In genomic region chrX:120356084-120356483, GRCh38 we compare ENCODE assay signal across 34 cellular contexts. TPM values are rescaled to one million over a fixed set of nuclear protein-coding genes. Genes with fewer than 3 reads are reported as not detected.
"Had no signal": no experiment of that assay in that cellular context is flagged by ENCODE, and none has a peak within 500 bp of the region (broad histone marks: within the 10 kb centered on the region; RNA-seq: fewer than 3 reads in every experiment).

No MANE protein-coding gene starts in this region.

- H3K4me2 ChIP-seq: smooth muscle cell had no signal

- H3K9me3 ChIP-seq: left ventricle myocardium inferior, mucosa of descending colon, ovary, right atrium auricular region, right lobe of liver, transverse colon, upper lobe of left lung, vagina had no signal

- H3K36me3 ChIP-seq: left ventricle myocardium inferior, ovary, right atrium auricular region, right lobe of liver, transverse colon, upper lobe of left lung, vagina had no signal

- DNase-seq: hypothalamus; immature natural killer cell; kidney; left ventricle myocardium inferior; midbrain; mucosa of descending colon; naive thymus-derived CD4-positive, alpha-beta T cell; ovary; right lobe of liver; stimulated activated CD4-positive, alpha-beta T cell treated with anti-CD3 and anti-CD28 coated beads, Interleukin-1b, Interleukin-23, amount 100 ng/mL, for 48 hours; stimulated activated CD4-positive, alpha-beta T cell treated with anti-CD3 and anti-CD28 coated beads, Interleukin-2, amount 100 ng/mL, for 48 hours; stimulated activated CD4-positive, alpha-beta T cell treated with anti-CD3 and anti-CD28 coated beads, Interleukin-4, amount 100 ng/mL, for 4 hours; stimulated activated CD8-positive, alpha-beta memory T cell treated with anti-CD3 and anti-CD28 coated beads, Interleukin-4, amount 100 ng/mL, for 48 hours; stimulated activated naive CD4-positive, alpha-beta T cell treated with Interleukin-2 at 50 U/mL for 16 hours; stimulated activated naive CD8-positive, alpha-beta T cell treated with anti-CD3 and anti-CD28 coated beads, Interleukin-15, amount 100 ng/mL, for 72 hours; substantia nigra; transverse colon; upper lobe of left lung had no signal

- H3K27me3 ChIP-seq: ovary, right atrium auricular region, right lobe of liver, transverse colon, upper lobe of left lung, vagina had no signal

- ATAC-seq: mucosa of descending colon; naive thymus-derived CD4-positive, alpha-beta T cell; natural killer cell treated with Interleukin-12 subunit alpha and Interleukin-12 subunit beta and Interleukin-15 and Interleukin-18, amount 100 ng/mL, for 72 hours; right lobe of liver; stimulated activated memory B cell treated with anti-CD40 and anti-IgM and Interleukin-4, amounts not matched to agents 10 μg/mL and 1 μg/mL and 100 μg/mL, for 72 hours; stimulated activated naive CD8-positive, alpha-beta T cell treated with anti-CD3 and anti-CD28 coated beads, Interleukin-15, amount 100 ng/mL, for 72 hours had no signal

- H3K4me3 ChIP-seq: left ventricle myocardium inferior, lung, mucosa of descending colon, ovary, right atrium auricular region, right lobe of liver, smooth muscle cell, transverse colon, upper lobe of left lung, vagina had no signal

- H3K4me1 ChIP-seq: left ventricle myocardium inferior, right atrium auricular region, right lobe of liver, transverse colon, upper lobe of left lung, vagina had no signal

- H3K27ac ChIP-seq: left ventricle myocardium inferior, ovary, right atrium auricular region, right lobe of liver, transverse colon, upper lobe of left lung, vagina had no signal

RNA-seq across cellular contexts. Expression of gene ATP1B4, which starts 5.8 kb away (rescaled TPM):
- total RNA-seq: kidney; lower leg skin; lung; mesenteric fat pad; mucosa of descending colon; naive thymus-derived CD4-positive, alpha-beta T cell; natural killer cell treated with Interleukin-12 subunit alpha and Interleukin-12 subunit beta and Interleukin-15 and Interleukin-18, amount 100 ng/mL, for 72 hours; omental fat pad; ovary; progenitor cell of endocrine pancreas; pulmonary artery endothelial cell; renal cortical epithelial cell; right lobe of liver; smooth muscle cell; temporal lobe; transverse colon; upper lobe of left lung had no signal
- polyA plus RNA-seq: immature natural killer cell; lung; naive thymus-derived CD4-positive, alpha-beta T cell; neural cell; ovary; smooth muscle cell; urinary bladder had no signal

RNA-seq across cellular contexts. Expression of gene TMEM255A, which starts 44.8 kb away (rescaled TPM):
- total RNA-seq: myocyte; natural killer cell treated with Interleukin-12 subunit alpha and Interleukin-12 subunit beta and Interleukin-15 and Interleukin-18, amount 100 ng/mL, for 72 hours; pulmonary artery endothelial cell had no signal
- polyA plus RNA-seq: smooth muscle cell had no signal
